Comparison of ENCODE assay signal across 9 cellular contexts in the genomic region with DNA sequence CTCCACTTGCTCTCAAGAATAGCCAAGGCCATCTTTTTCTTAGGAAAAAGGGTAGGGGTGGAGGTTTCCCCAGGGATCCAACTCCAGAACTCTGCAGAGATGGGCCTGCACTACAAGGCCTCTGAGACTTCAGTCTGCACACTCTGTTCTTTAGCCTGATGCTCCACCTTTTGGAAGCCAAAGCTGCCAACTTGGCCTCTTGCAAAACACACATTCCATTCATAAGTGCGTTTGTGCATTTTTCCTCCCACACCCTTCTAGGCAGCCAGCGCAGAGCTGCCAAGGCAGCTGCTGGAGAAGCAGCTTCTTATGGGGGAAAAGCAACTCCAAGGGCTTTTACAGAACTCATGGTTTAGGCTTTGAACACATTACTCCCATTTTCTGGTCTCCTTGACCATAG. TPM values are rescaled to one million over a fixed set of nuclear protein-coding genes. Genes with fewer than 3 reads are reported as not detected.
DNase-seq lines count a peak whose midpoint lies in the region; ATAC-seq and TF ChIP-seq lines count a peak whose summit lies in the region.
"Had no signal": no experiment of that assay in that cellular context is flagged by ENCODE, and none has a peak within 500 bp of the region (broad histone marks: within the 10 kb centered on the region; RNA-seq: fewer than 3 reads in every experiment).

No MANE protein-coding gene starts in this region.

- ATAC-seq in right lobe of liver, result peak; percentile 87 to 93 (median 90)
- ATAC-seq in GM21381 (IDR thresholded peaks at IDR 0.05; ENCODE audit: unreplicated experiment), result no peak
- ATAC-seq in GM21390 (IDR thresholded peaks at IDR 0.05; ENCODE audit: unreplicated experiment), result no peak
- no peak for ATAC-seq in GM21825 (IDR thresholded peaks at IDR 0.05; ENCODE audit: unreplicated experiment)

- H3K4me3 ChIP-seq in colonic mucosa (no peak overlapping the region), right lobe of liver (no peak overlapping the region), thyroid gland (replicated peaks in 1 of 3) (no peak overlapping the region)

- no peaks in the 10 kb centered on the region for H3K27me3 ChIP-seq in colonic mucosa
- H3K27me3 ChIP-seq in right lobe of liver, result no peaks in the 10 kb centered on the region
- H3K27me3 ChIP-seq in thyroid gland, result no peaks in the 10 kb centered on the region

- H3K4me1 ChIP-seq in colonic mucosa (no peaks in the 10 kb centered on the region), right lobe of liver (peaks cover 0 to 16% (median 7%) of the 10 kb centered on the region in 4 donors), thyroid gland (peaks cover 37 to 41% of the 10 kb centered on the region in 2 donors)

- no peaks in the 10 kb centered on the region for H3K9me3 ChIP-seq in colonic mucosa
- no peaks in the 10 kb centered on the region for H3K9me3 ChIP-seq in right lobe of liver
- H3K9me3 ChIP-seq in thyroid gland, result no peaks in the 10 kb centered on the region

- WGBS in right lobe of liver (ENCODE audit: insufficient coverage, low coverage, low lambda C conversion rate, missing lambda C conversion rate), result 15% methylated on average over 2 of the region's 2 CpGs
- 10 to 13% methylated on average over 2 of the region's 2 CpGs for WGBS in thyroid gland, 2 donors

- TF ChIP-seq CTCF in colonic mucosa (IDR thresholded peaks at IDR 0.05), result no peak
- no peak for TF ChIP-seq CTCF in right lobe of liver (IDR thresholded peaks at IDR 0.05)
- TF ChIP-seq CTCF in thyroid gland (IDR thresholded peaks at IDR 0.05), result peak in 1 of 6 experiments; percentile 10

- H3K36me3 ChIP-seq in colonic mucosa (no peaks in the 10 kb centered on the region), right lobe of liver (peaks cover 0 to 3% (median 0%) of the 10 kb centered on the region in 4 donors), thyroid gland (no peaks in the 10 kb centered on the region)

- TF ChIP-seq POLR2A in right lobe of liver (IDR thresholded peaks at IDR 0.05), result no peak
- TF ChIP-seq POLR2A in thyroid gland (IDR thresholded peaks at IDR 0.05), result peak in 1 of 2 donors; percentile 49

- H3K9ac ChIP-seq in colonic mucosa (ENCODE audit: low read depth in 2 of 2, low read length in 2 of 2), result peak overlapping the region in 1 of 2 donors; percentile 19

- DNase-seq in HuH-7 (ENCODE audit: low spot score), result peak; percentile 31
- DNase-seq in colonic mucosa, result peak; percentile 41
- DNase-seq in right lobe of liver, result peak; percentile 46 to 81 (median 72)
- DNase-seq in thyroid gland, result peak; percentile 88 to 90
- DNase-seq in NCI-H69 (lab: John Stamatoyannopoulos, UW), result no peak
- DNase-seq: nephron progenitor cell had no signal

- H3K27ac ChIP-seq in colonic mucosa (no peak overlapping the region), right lobe of liver (peak overlapping the region in 1 of 3 donors; percentile 27), thyroid gland (peak overlapping the region; percentile 75 to 83 (median 75))

- intact Hi-C loops in colonic mucosa (cut with DNase I) (loop anchor here (2.0 to 10.0 kb wide), 2 partner anchors 63 to 231 kb away; no protein-coding TSS in a partner anchor), right lobe of liver (cut with DNase I) (loop anchor here (10.0 kb wide), 2 partner anchors 53 to 233 kb away; a partner anchor contains a TSS), thyroid gland (cut with DNase I) (loop anchor here (10.0 kb wide), 1 partner anchor 53 kb away; a partner anchor contains a TSS)

RNA-seq across cellular contexts. Expression of a gene that starts 45.3 kb away (rescaled TPM):
- total RNA-seq in colonic mucosa (10 to 100 TPM in 1 of 2 donors, 1 to 10 TPM in 1; 2.9 to 10.9 TPM), right lobe of liver (1 to 10 TPM; 1.1 to 2.9 (median 2.4) TPM), thyroid gland (1 to 10 TPM in 3 of 4 donors, under 1 TPM in 1; 0.78 to 3.6 (median 1.8) TPM)

RNA-seq across cellular contexts. Expression of a gene that starts 45.3 kb away (rescaled TPM):
- total RNA-seq in colonic mucosa (10 to 100 TPM; 28.7 to 43.8 TPM), right lobe of liver (10 to 100 TPM in 5 of 6 experiments, 1 to 10 TPM in 1; 9.8 to 15.9 (median 14.8) TPM), thyroid gland (10 to 100 TPM; 22.2 to 31.4 (median 25.3) TPM)

RNA-seq across cellular contexts. Expression of a gene that starts 48.6 kb away (rescaled TPM):
- 10 to 100 TPM in 1 of 2 donors, 1 to 10 TPM in 1; 6.0 to 15.0 TPM for total RNA-seq in colonic mucosa
- 10 to 100 TPM; 10.3 to 15.1 (median 13.8) TPM for total RNA-seq in right lobe of liver
- 10 to 100 TPM; 10.3 to 13.7 (median 11.8) TPM for total RNA-seq in thyroid gland

RNA-seq across cellular contexts. Expression of a gene that starts 49.0 kb away (rescaled TPM):
- total RNA-seq in colonic mucosa (10 to 100 TPM; 17.6 to 21.2 TPM), right lobe of liver (100 to 1,000 TPM in 1 of 6 experiments, 10 to 100 TPM in 5; 32.4 to 102 (median 37.9) TPM), thyroid gland (10 to 100 TPM; 32.8 to 43.7 (median 41.0) TPM)

Comparison
In these comparisons a context has a peak if more than half of its experiments do, and no peak if none do; other contexts are left out.
1. ATAC-seq: peak in right lobe of liver (4 of 4); none in GM21381 (single experiment), GM21390 (single experiment) and GM21825 (single experiment).